26 cellular contexts compared by ENCODE assay signal in genomic region chr10:88838766-88839165, GRCh38. TPM values are rescaled to one million over a fixed set of nuclear protein-coding genes. Genes with fewer than 3 reads are reported as not detected.
DNase-seq lines count a peak whose midpoint lies in the region; ATAC-seq and TF ChIP-seq lines count a peak whose summit lies in the region.
"Had no signal": no experiment of that assay in that cellular context is flagged by ENCODE, and none has a peak within 500 bp of the region (broad histone marks: within the 10 kb centered on the region; RNA-seq: fewer than 3 reads in every experiment).

No MANE protein-coding gene starts in this region.

- H3K4me3 ChIP-seq in mesendoderm (ENCODE audit: low read length) (no peak overlapping the region), mesenchymal stem cell (ENCODE audit: insufficient read depth in 1 of 2, low read depth in 1 of 2, low read length in 2 of 2) (no peak overlapping the region)
- H3K4me3 ChIP-seq: BLaER1, PC-9, SK-N-MC had no signal

- H3K4me1 ChIP-seq in mesendoderm (ENCODE audit: control insufficient read depth, low read depth, low read length) (no peaks in the 10 kb centered on the region), mesenchymal stem cell (ENCODE audit: control insufficient read depth, insufficient read depth, low read depth, low read length) (no peaks in the 10 kb centered on the region)

- H3K27ac ChIP-seq in mesendoderm (ENCODE audit: low read depth, low read length) = no peak overlapping the region
- H3K27ac ChIP-seq in mesenchymal stem cell (ENCODE audit: low read length, poor library complexity, severe bottlenecking) = no peak overlapping the region
- H3K27ac ChIP-seq: BLaER1, HL-60, KMS-11, PC-9, SK-N-MC had no signal

- CTCF ChIA-PET in activated CD8-positive, alpha-beta T cell treated with anti-CD3 and anti-CD28 coated beads for 36 hours (lab: Charles Lee) = interaction anchor here (0.8 to 11.9 kb wide), 4 partner anchors 68 to 141 kb away, joined by 3 to 432 read pairs (median 3); no protein-coding TSS in a partner anchor
- CTCF ChIA-PET in activated CD8-positive, alpha-beta T cell treated with anti-CD3 and anti-CD28 coated beads, Interleukin-2, amount 10 ng/mL, durations not matched to agents 7 days and 5 days (lab: Charles Lee) = interaction anchor here (5.2 to 11.3 kb wide), 2 partner anchors 42 to 92 kb away, joined by 57 to 281 read pairs; partner anchors contain the start of gene STAMBPL1

- no CpG with 5 or more reads among the region's 5 CpGs for WGBS in mesendoderm (ENCODE audit: extremely low coverage, insufficient coverage, low lambda C conversion rate)
- WGBS in mesenchymal stem cell = 89% methylated on average over 5 of the region's 5 CpGs

- no peak overlapping the region for H2BK15ac ChIP-seq in mesendoderm (replicated peaks; ENCODE audit: low read depth)
- H2BK15ac ChIP-seq in mesenchymal stem cell (ENCODE audit: low read depth, poor library complexity, severe bottlenecking) = no peak overlapping the region

- H4K5ac ChIP-seq in mesendoderm (ENCODE audit: low read length) = no peak overlapping the region

- H3K23ac ChIP-seq in mesendoderm (ENCODE audit: low read length) (no peak overlapping the region), mesenchymal stem cell (ENCODE audit: low read length in 2 of 2) (no peak overlapping the region)

- H3K9ac ChIP-seq in mesendoderm (ENCODE audit: low read length) (no peak overlapping the region), mesenchymal stem cell (ENCODE audit: low read length) (no peak overlapping the region)
- H3K9ac ChIP-seq: BLaER1, KMS-11 had no signal

- H3K79me1 ChIP-seq in mesendoderm (ENCODE audit: low read length) = no peaks in the 10 kb centered on the region
- no peaks in the 10 kb centered on the region for H3K79me1 ChIP-seq in mesenchymal stem cell (replicated peaks; ENCODE audit: low read length, poor library complexity, severe bottlenecking)

- H2BK5ac ChIP-seq in mesendoderm (ENCODE audit: low read length) (no peak overlapping the region), mesenchymal stem cell (ENCODE audit: low read depth, low read length, poor library complexity, severe bottlenecking) (no peak overlapping the region)

- H3K4me1 Mint-ChIP-seq in activated CD8-positive, alpha-beta T cell treated with anti-CD3 and anti-CD28 coated beads for 36 hours (ENCODE audit: low read depth) = peaks cover 17% of the 10 kb centered on the region
- peaks cover 20% of the 10 kb centered on the region for H3K4me1 Mint-ChIP-seq in activated CD8-positive, alpha-beta T cell treated with anti-CD3 and anti-CD28 coated beads, Interleukin-2, amount 10 ng/mL, durations not matched to agents 7 days and 5 days (ENCODE audit: low read depth)
- H3K4me1 Mint-ChIP-seq in dendritic cell treated with granulocyte-macrophage colony-stimulating factor and Interleukin-4, amounts not matched to agents 40 ng/mL and 50 ng/mL, for 4 days (ENCODE audit: low read depth) = peaks cover 9% of the 10 kb centered on the region
- peaks cover 17% of the 10 kb centered on the region for H3K4me1 Mint-ChIP-seq in T-helper 2 cell treated with Interferon-gamma antibody and Interleukin-4, amounts not matched to agents 5 μg/mL and 100 μg/mL, for 36 hours (ENCODE audit: low read depth)

- no peak overlapping the region for H3K18ac ChIP-seq in mesendoderm (ENCODE audit: low read length)
- no peak overlapping the region for H3K18ac ChIP-seq in mesenchymal stem cell (ENCODE audit: low read depth in 1 of 2, low read length in 2 of 2)

- H3K4ac ChIP-seq in mesendoderm (ENCODE audit: low read depth, low read length) = no peak overlapping the region
- H3K4ac ChIP-seq in mesenchymal stem cell (ENCODE audit: low read depth in 1 of 2, low read length in 2 of 2) = no peak overlapping the region

- H3K27ac Mint-ChIP-seq in activated CD8-positive, alpha-beta T cell treated with anti-CD3 and anti-CD28 coated beads for 36 hours = no peak overlapping the region
- H3K27ac Mint-ChIP-seq in activated CD8-positive, alpha-beta T cell treated with anti-CD3 and anti-CD28 coated beads, Interleukin-2, amount 10 ng/mL, durations not matched to agents 7 days and 5 days = no peak overlapping the region
- H3K27ac Mint-ChIP-seq in dendritic cell treated with granulocyte-macrophage colony-stimulating factor and Interleukin-4, amounts not matched to agents 40 ng/mL and 50 ng/mL, for 4 days = peak overlapping the region; percentile 18
- no peak overlapping the region for H3K27ac Mint-ChIP-seq in T-helper 2 cell treated with Interferon-gamma antibody and Interleukin-4, amounts not matched to agents 5 μg/mL and 100 μg/mL, for 36 hours
- H3K27ac Mint-ChIP-seq: CD4-positive, alpha-beta T cell; HFFc6 had no signal

- H3K4me2 ChIP-seq in mesendoderm (ENCODE audit: low read length) (no peak overlapping the region), mesenchymal stem cell (ENCODE audit: low read length, poor library complexity, severe bottlenecking) (no peak overlapping the region)
- H3K4me2 ChIP-seq: BLaER1, KMS-11, PC-9 had no signal

- H2AFZ ChIP-seq in mesenchymal stem cell (ENCODE audit: low read depth, low read length) = no peak overlapping the region
- H2AFZ ChIP-seq: PC-9 had no signal

- H3K56ac ChIP-seq in mesendoderm (ENCODE audit: low read length) = no peak overlapping the region

- H2AK5ac ChIP-seq in mesendoderm (ENCODE audit: low read length) = no peak overlapping the region
- H2AK5ac ChIP-seq in mesenchymal stem cell (ENCODE audit: low read length, severe bottlenecking) = no peak overlapping the region

- no peak overlapping the region for H4K91ac ChIP-seq in mesenchymal stem cell (ENCODE audit: low read length)

- no peaks in the 10 kb centered on the region for H3K36me3 Mint-ChIP-seq in activated CD8-positive, alpha-beta T cell treated with anti-CD3 and anti-CD28 coated beads for 36 hours (ENCODE audit: low read depth)
- no peaks in the 10 kb centered on the region for H3K36me3 Mint-ChIP-seq in activated CD8-positive, alpha-beta T cell treated with anti-CD3 and anti-CD28 coated beads, Interleukin-2, amount 10 ng/mL, durations not matched to agents 7 days and 5 days (ENCODE audit: low read depth)
- H3K36me3 Mint-ChIP-seq in dendritic cell treated with granulocyte-macrophage colony-stimulating factor and Interleukin-4, amounts not matched to agents 40 ng/mL and 50 ng/mL, for 4 days (ENCODE audit: low read depth) = no peaks in the 10 kb centered on the region
- no peaks in the 10 kb centered on the region for H3K36me3 Mint-ChIP-seq in T-helper 2 cell treated with Interferon-gamma antibody and Interleukin-4, amounts not matched to agents 5 μg/mL and 100 μg/mL, for 36 hours (ENCODE audit: low read depth)

- POLR2A ChIA-PET in activated CD8-positive, alpha-beta T cell treated with anti-CD3 and anti-CD28 coated beads for 36 hours (lab: Charles Lee) = interaction anchor here (1.4 kb wide), 1 partner anchor 82 kb away, joined by 5 read pairs; no protein-coding TSS in a partner anchor
- POLR2A ChIA-PET in activated CD8-positive, alpha-beta T cell treated with anti-CD3 and anti-CD28 coated beads, Interleukin-2, amount 10 ng/mL, durations not matched to agents 7 days and 5 days (lab: Charles Lee) = no interaction called here

- no peak overlapping the region for H4K8ac ChIP-seq in mesendoderm (ENCODE audit: low read depth, low read length)
- H4K8ac ChIP-seq in mesenchymal stem cell (ENCODE audit: low read length) = no peak overlapping the region

- no peak overlapping the region for H2BK12ac ChIP-seq in mesenchymal stem cell (ENCODE audit: low read length in 2 of 2)

- DNase-seq in activated CD8-positive, alpha-beta T cell treated with anti-CD3 and anti-CD28 coated beads for 36 hours = no peak
- DNase-seq in activated CD8-positive, alpha-beta T cell treated with anti-CD3 and anti-CD28 coated beads, Interleukin-2, amount 10 ng/mL, durations not matched to agents 7 days and 5 days = no peak
- peak; percentile 21 for DNase-seq in HT1080 (ENCODE audit: low read depth)
- peak; percentile 13 for DNase-seq in mesendoderm
- DNase-seq in mesenchymal stem cell = no peak
- DNase-seq in T-helper 2 cell treated with Interferon-gamma antibody and Interleukin-4, amounts not matched to agents 5 μg/mL and 100 μg/mL, for 36 hours (ENCODE audit: low spot score) = no peak
- DNase-seq: ACHN; Caco-2; CD4-positive, alpha-beta T cell; DMS 273 treated with DMSO at 0.1 percent for 48 hours; DND-41; HFFc6; NCI-H1092 treated with DMSO at 0.1 percent for 48 hours; NCI-H1436 treated with DMSO at 0.1 percent for 48 hours; NCI-H1930; PC-9; RPMI8226; SHP77 had no signal

- peak; percentile 12 for ATAC-seq in activated CD8-positive, alpha-beta T cell treated with anti-CD3 and anti-CD28 coated beads for 36 hours
- no peak for ATAC-seq in activated CD8-positive, alpha-beta T cell treated with anti-CD3 and anti-CD28 coated beads, Interleukin-2, amount 10 ng/mL, durations not matched to agents 7 days and 5 days
- ATAC-seq in activated CD4-positive, CD25-positive, alpha-beta regulatory T cell treated with anti-CD3 and anti-CD28 coated beads, Interleukin-2, amount 50 U/mL, for 24 hours = no peak

- peaks cover 1% of the 10 kb centered on the region for H3K27me3 ChIP-seq in mesendoderm (ENCODE audit: insufficient read depth, low read length, poor library complexity)
- no peaks in the 10 kb centered on the region for H3K27me3 ChIP-seq in mesenchymal stem cell (ENCODE audit: control insufficient read depth in 1 of 2, insufficient read depth in 1 of 2, low read length in 2 of 2)
- H3K27me3 ChIP-seq: BLaER1 had no signal

- H3K9me3 Mint-ChIP-seq in activated CD8-positive, alpha-beta T cell treated with anti-CD3 and anti-CD28 coated beads for 36 hours = no peaks in the 10 kb centered on the region
- H3K9me3 Mint-ChIP-seq in activated CD8-positive, alpha-beta T cell treated with anti-CD3 and anti-CD28 coated beads, Interleukin-2, amount 10 ng/mL, durations not matched to agents 7 days and 5 days (ENCODE audit: insufficient read depth) = no peaks in the 10 kb centered on the region
- H3K9me3 Mint-ChIP-seq in dendritic cell treated with granulocyte-macrophage colony-stimulating factor and Interleukin-4, amounts not matched to agents 40 ng/mL and 50 ng/mL, for 4 days = no peaks in the 10 kb centered on the region
- no peaks in the 10 kb centered on the region for H3K9me3 Mint-ChIP-seq in T-helper 2 cell treated with Interferon-gamma antibody and Interleukin-4, amounts not matched to agents 5 μg/mL and 100 μg/mL, for 36 hours
- H3K9me3 Mint-ChIP-seq: CD4-positive, alpha-beta T cell; HFFc6 had no signal

- H3K14ac ChIP-seq in mesenchymal stem cell (ENCODE audit: low read length in 2 of 2) = no peak overlapping the region

- no peak overlapping the region for H3K4me3 Mint-ChIP-seq in activated CD8-positive, alpha-beta T cell treated with anti-CD3 and anti-CD28 coated beads for 36 hours
- H3K4me3 Mint-ChIP-seq in activated CD8-positive, alpha-beta T cell treated with anti-CD3 and anti-CD28 coated beads, Interleukin-2, amount 10 ng/mL, durations not matched to agents 7 days and 5 days = no peak overlapping the region
- no peak overlapping the region for H3K4me3 Mint-ChIP-seq in dendritic cell treated with granulocyte-macrophage colony-stimulating factor and Interleukin-4, amounts not matched to agents 40 ng/mL and 50 ng/mL, for 4 days
- H3K4me3 Mint-ChIP-seq in T-helper 2 cell treated with Interferon-gamma antibody and Interleukin-4, amounts not matched to agents 5 μg/mL and 100 μg/mL, for 36 hours = no peak overlapping the region
- H3K4me3 Mint-ChIP-seq: CD4-positive, alpha-beta T cell; HFFc6 had no signal

- H2BK120ac ChIP-seq in mesendoderm (ENCODE audit: low read depth, low read length) (no peak overlapping the region), mesenchymal stem cell (ENCODE audit: low read depth, low read length) (no peak overlapping the region)

- TF ChIP-seq CTCF in activated CD8-positive, alpha-beta T cell treated with anti-CD3 and anti-CD28 coated beads for 36 hours (IDR thresholded peaks at IDR 0.05) = no peak

- no peaks in the 10 kb centered on the region for H3K36me3 ChIP-seq in mesendoderm (ENCODE audit: control insufficient read depth, insufficient read depth, low read length)
- H3K36me3 ChIP-seq in mesenchymal stem cell (ENCODE audit: control insufficient read depth in 1 of 2, insufficient read depth in 2 of 2, low read depth in 1 of 2, low read length in 2 of 2) = no peaks in the 10 kb centered on the region
- H3K36me3 ChIP-seq: BLaER1 had no signal

- no peaks in the 10 kb centered on the region for H3K27me3 Mint-ChIP-seq in activated CD8-positive, alpha-beta T cell treated with anti-CD3 and anti-CD28 coated beads for 36 hours
- no peaks in the 10 kb centered on the region for H3K27me3 Mint-ChIP-seq in activated CD8-positive, alpha-beta T cell treated with anti-CD3 and anti-CD28 coated beads, Interleukin-2, amount 10 ng/mL, durations not matched to agents 7 days and 5 days (ENCODE audit: low read depth)
- no peaks in the 10 kb centered on the region for H3K27me3 Mint-ChIP-seq in dendritic cell treated with granulocyte-macrophage colony-stimulating factor and Interleukin-4, amounts not matched to agents 40 ng/mL and 50 ng/mL, for 4 days
- peaks cover 2% of the 10 kb centered on the region for H3K27me3 Mint-ChIP-seq in T-helper 2 cell treated with Interferon-gamma antibody and Interleukin-4, amounts not matched to agents 5 μg/mL and 100 μg/mL, for 36 hours (ENCODE audit: low read depth)
- H3K27me3 Mint-ChIP-seq: CD4-positive, alpha-beta T cell had no signal

- no peaks in the 10 kb centered on the region for H3K9me3 ChIP-seq in mesenchymal stem cell (ENCODE audit: control insufficient read depth, low read length)
- H3K9me3 ChIP-seq: BLaER1, Caco-2 had no signal

- no peaks in the 10 kb centered on the region for H3K79me2 ChIP-seq in mesendoderm (ENCODE audit: control insufficient read depth, insufficient read depth, low read length)

- intact Hi-C loops in activated CD8-positive, alpha-beta T cell treated with anti-CD3 and anti-CD28 coated beads for 36 hours (cut with micrococcal nuclease) = loop anchor here (5.0 kb wide), 2 partner anchors 154 to 379 kb away; partner anchors contain the start of gene FAS
- intact Hi-C loops in dendritic cell treated with granulocyte-macrophage colony-stimulating factor and Interleukin-4, amounts not matched to agents 40 ng/mL and 50 ng/mL, for 4 days (cut with micrococcal nuclease) = loop anchor here (5.0 kb wide), 1 partner anchor 159 kb away; no protein-coding TSS in a partner anchor

RNA-seq across cellular contexts. Expression of gene ANKRD22, which starts 12.9 kb away (rescaled TPM):
- total RNA-seq in activated CD8-positive, alpha-beta T cell treated with anti-CD3 and anti-CD28 coated beads for 36 hours = not detected
- total RNA-seq in activated CD8-positive, alpha-beta T cell treated with anti-CD3 and anti-CD28 coated beads, Interleukin-2, amount 10 ng/mL, durations not matched to agents 7 days and 5 days = under 1 TPM in 1 of 2 experiments, not detected in 1; 0.45 TPM
- 0.16 and 0.87 TPM in 2 replicates for total RNA-seq in HT1080 (2014; rRNA removed; shearing (Covaris generic))
- polyA plus RNA-seq in HT1080 (2015; cell fraction: cytosol; rRNA removed) = 0.09 and 0.19 TPM in 2 replicates
- polyA plus RNA-seq in HT1080 (2015; cell fraction: nucleus; rRNA removed) = 0.08 and 0.25 TPM in 2 replicates
- polyA plus RNA-seq in mesendoderm (2013, experiment 1 of 2) = not detected
- polyA plus RNA-seq in mesendoderm (2013, experiment 2 of 2) = not detected
- polyA plus RNA-seq in mesenchymal stem cell (2013, experiment 1 of 2) = not detected
- polyA plus RNA-seq in mesenchymal stem cell (2013, experiment 2 of 2) = 0.04 TPM
- total RNA-seq: Caco-2; CD4-positive, alpha-beta T cell; HFFc6 had no signal

RNA-seq across cellular contexts. Expression of gene LIPM, which starts 36.2 kb away (rescaled TPM):
- not detected for total RNA-seq in activated CD8-positive, alpha-beta T cell treated with anti-CD3 and anti-CD28 coated beads for 36 hours
- total RNA-seq in activated CD8-positive, alpha-beta T cell treated with anti-CD3 and anti-CD28 coated beads, Interleukin-2, amount 10 ng/mL, durations not matched to agents 7 days and 5 days = not detected
- not detected in 2 replicates for total RNA-seq in HT1080 (2014; rRNA removed; shearing (Covaris generic))
- polyA plus RNA-seq in HT1080 (2015; cell fraction: cytosol; rRNA removed) = not detected in 2 replicates
- polyA plus RNA-seq in HT1080 (2015; cell fraction: nucleus; rRNA removed) = not detected in 2 replicates
- polyA plus RNA-seq in mesendoderm (2013, experiment 1 of 2) = not detected
- 0.08 TPM for polyA plus RNA-seq in mesendoderm (2013, experiment 2 of 2)
- polyA plus RNA-seq in mesenchymal stem cell (2013, experiment 1 of 2) = not detected
- not detected for polyA plus RNA-seq in mesenchymal stem cell (2013, experiment 2 of 2)
- total RNA-seq: Caco-2; CD4-positive, alpha-beta T cell; HFFc6; HT-29; NCI-H460; PC-9 had no signal

RNA-seq across cellular contexts. Expression of gene STAMBPL1, which starts 41.3 kb away (rescaled TPM):
- total RNA-seq in activated CD8-positive, alpha-beta T cell treated with anti-CD3 and anti-CD28 coated beads for 36 hours = 10 to 100 TPM; 71.1 to 76.5 TPM
- 10 to 100 TPM; 67.6 TPM for total RNA-seq in activated CD8-positive, alpha-beta T cell treated with anti-CD3 and anti-CD28 coated beads, Interleukin-2, amount 10 ng/mL, durations not matched to agents 7 days and 5 days
- total RNA-seq in HT1080 (2014; rRNA removed; shearing (Covaris generic)) = 33.5 and 41.5 TPM in 2 replicates
- 17.4 and 18.0 TPM in 2 replicates for polyA plus RNA-seq in HT1080 (2015; cell fraction: cytosol; rRNA removed)
- 19.9 and 20.5 TPM in 2 replicates for polyA plus RNA-seq in HT1080 (2015; cell fraction: nucleus; rRNA removed)
- 4.1 TPM for polyA plus RNA-seq in mesendoderm (2013, experiment 1 of 2)
- polyA plus RNA-seq in mesendoderm (2013, experiment 2 of 2) = 4.3 TPM
- polyA plus RNA-seq in mesenchymal stem cell (2013, experiment 1 of 2) = 8.3 TPM
- 9.1 TPM for polyA plus RNA-seq in mesenchymal stem cell (2013, experiment 2 of 2)

Comparison
In these comparisons a context has a peak if more than half of its experiments do, and no peak if none do; other contexts are left out.
1. DNase-seq: peak in HT1080 (single experiment) and mesendoderm (single experiment); none in activated CD8-positive, alpha-beta T cell treated with anti-CD3 and anti-CD28 coated beads for 36 hours (single experiment), activated CD8-positive, alpha-beta T cell treated with anti-CD3 and anti-CD28 coated beads, Interleukin-2, amount 10 ng/mL, durations not matched to agents 7 days and 5 days (single experiment), mesenchymal stem cell (single experiment) and T-helper 2 cell treated with Interferon-gamma antibody and Interleukin-4, amounts not matched to agents 5 μg/mL and 100 μg/mL, for 36 hours (single experiment).